In the genomic region with DNA sequence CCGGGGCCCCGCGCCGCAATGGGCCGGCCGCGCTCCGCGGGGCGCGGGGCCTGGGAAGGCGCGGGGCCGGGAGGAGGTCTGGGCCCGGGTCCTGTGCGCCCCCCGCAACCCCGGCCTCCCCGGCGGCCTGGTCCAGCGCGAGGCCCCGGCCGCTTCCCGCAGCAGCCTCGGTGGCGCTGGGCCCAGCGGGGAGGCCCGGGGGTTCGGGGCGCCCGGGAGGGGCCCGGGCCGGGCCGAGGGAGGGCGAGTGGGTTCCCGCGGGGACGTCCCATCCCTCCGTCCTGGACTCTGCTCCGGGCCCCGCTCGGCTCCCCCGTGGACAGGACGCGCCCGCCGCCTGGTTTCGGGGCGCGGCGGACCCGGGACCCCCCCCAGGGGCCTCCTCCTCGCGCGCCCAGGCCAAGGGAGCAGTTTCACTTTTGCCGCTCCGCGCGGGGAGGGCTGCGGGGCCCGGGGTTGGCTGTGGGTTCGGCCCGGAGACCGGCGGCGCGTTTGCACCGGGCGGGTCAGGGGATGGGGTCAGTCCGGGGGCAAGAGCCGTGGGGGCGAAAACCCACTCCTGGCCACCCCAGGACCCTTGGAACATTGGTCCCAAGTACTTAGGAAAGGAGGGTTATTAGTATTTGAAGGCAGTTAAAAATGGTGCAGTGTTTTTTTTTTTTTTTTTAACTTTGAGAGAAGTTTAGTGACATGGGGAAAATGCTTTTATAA, we compare ENCODE assay signal across 1 cellular context.
TF ChIP-seq lines count a peak whose summit lies in the region.

No MANE protein-coding gene starts in this region.

TF ChIP-seq in K562, 482 proteins besides CTCF, POLR2A, EP300 and RAD21 (continued from another document):
- TF ChIP-seq, protein P1, sequence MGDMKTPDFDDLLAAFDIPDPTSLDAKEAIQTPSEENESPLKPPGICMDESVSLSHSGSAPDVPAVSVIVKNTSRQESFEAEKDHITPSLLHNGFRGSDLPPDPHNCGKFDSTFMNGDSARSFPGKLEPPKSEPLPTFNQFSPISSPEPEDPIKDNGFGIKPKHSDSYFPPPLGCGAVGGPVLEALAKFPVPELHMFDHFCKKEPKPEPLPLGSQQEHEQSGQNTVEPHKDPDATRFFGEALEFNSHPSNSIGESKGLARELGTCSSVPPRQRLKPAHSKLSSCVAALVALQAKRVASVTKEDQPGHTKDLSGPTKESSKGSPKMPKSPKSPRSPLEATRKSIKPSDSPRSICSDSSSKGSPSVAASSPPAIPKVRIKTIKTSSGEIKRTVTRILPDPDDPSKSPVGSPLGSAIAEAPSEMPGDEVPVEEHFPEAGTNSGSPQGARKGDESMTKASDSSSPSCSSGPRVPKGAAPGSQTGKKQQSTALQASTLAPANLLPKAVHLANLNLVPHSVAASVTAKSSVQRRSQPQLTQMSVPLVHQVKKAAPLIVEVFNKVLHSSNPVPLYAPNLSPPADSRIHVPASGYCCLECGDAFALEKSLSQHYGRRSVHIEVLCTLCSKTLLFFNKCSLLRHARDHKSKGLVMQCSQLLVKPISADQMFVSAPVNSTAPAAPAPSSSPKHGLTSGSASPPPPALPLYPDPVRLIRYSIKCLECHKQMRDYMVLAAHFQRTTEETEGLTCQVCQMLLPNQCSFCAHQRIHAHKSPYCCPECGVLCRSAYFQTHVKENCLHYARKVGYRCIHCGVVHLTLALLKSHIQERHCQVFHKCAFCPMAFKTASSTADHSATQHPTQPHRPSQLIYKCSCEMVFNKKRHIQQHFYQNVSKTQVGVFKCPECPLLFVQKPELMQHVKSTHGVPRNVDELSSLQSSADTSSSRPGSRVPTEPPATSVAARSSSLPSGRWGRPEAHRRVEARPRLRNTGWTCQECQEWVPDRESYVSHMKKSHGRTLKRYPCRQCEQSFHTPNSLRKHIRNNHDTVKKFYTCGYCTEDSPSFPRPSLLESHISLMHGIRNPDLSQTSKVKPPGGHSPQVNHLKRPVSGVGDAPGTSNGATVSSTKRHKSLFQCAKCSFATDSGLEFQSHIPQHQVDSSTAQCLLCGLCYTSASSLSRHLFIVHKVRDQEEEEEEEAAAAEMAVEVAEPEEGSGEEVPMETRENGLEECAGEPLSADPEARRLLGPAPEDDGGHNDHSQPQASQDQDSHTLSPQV (IDR thresholded peaks at IDR 0.05) = peak; percentile 19; the same call in 1 of the 2 replicates
- TF ChIP-seq MLLT1 (IDR thresholded peaks at IDR 0.05) (peak; percentile 39 to 61; a peak in 1 of 4 replicates), TEAD1 (CRISPR knock-in tag; IDR thresholded peaks at IDR 0.05) (0 out of 4 replicates have a peak, but pooled peaks of 1 of the 2 experiments have one; percentile 16), RBBP5 (IDR thresholded peaks at IDR 0.05; ENCODE audit: borderline replicate concordance, insufficient read depth, low read length, poor library complexity, severe bottlenecking) (peak; percentile 93), YBX1 (IDR thresholded peaks at IDR 0.05) (no peak), ZKSCAN8 (CRISPR knock-in tag; IDR thresholded peaks at IDR 0.05) (0 out of 2 replicates have a peak, but pooled peaks have one; percentile 15), GATAD2B (IDR thresholded peaks at IDR 0.05; ENCODE audit: borderline replicate concordance) (peak; percentile 73), MTA3 (IDR thresholded peaks at IDR 0.05; ENCODE audit: borderline replicate concordance) (peak; percentile 49; the same call in 1 of the 2 replicates), CXXC5 (CRISPR knock-in tag; IDR thresholded peaks at IDR 0.05) (peak; percentile 48), RB1 (IDR thresholded peaks at IDR 0.05; ENCODE audit: low read depth) (0 out of 2 replicates have a peak, but pooled peaks have one; percentile 46), PRPF4 (IDR thresholded peaks at IDR 0.05; ENCODE audit: insufficient read depth, low read depth, low read length, poor library complexity, severe bottlenecking) (no peak), MAZ (CRISPR knock-in tag; conservative IDR thresholded peaks at IDR 0.05 in 1 of 2, IDR thresholded peaks at IDR 0.05 in 1 of 2) (peak; percentile 65 to 71), ZBTB1 (CRISPR knock-in tag; IDR thresholded peaks at IDR 0.05; ENCODE audit: borderline replicate concordance, low read depth) (no peak), SIN3A (IDR thresholded peaks at IDR 0.05; ENCODE audit: borderline replicate concordance in 2 of 2, control insufficient read depth in 1 of 2, low read depth in 2 of 2, low read length in 2 of 2) (peak in 1 of 2 experiments; percentile 16; a peak in 1 of 4 replicates), POLR2G (IDR thresholded peaks at IDR 0.05; ENCODE audit: low read depth, low read length) (peak; percentile 81), ZBTB11 (CRISPR knock-in tag; IDR thresholded peaks at IDR 0.05) (peak in 1 of 3 experiments; percentile 19; a peak in 2 of 6 replicates), ERF (CRISPR knock-in tag; IDR thresholded peaks at IDR 0.05) (0 out of 2 replicates have a peak, but pooled peaks have one; percentile 18), CTBP1 (IDR thresholded peaks at IDR 0.05; ENCODE audit: borderline replicate concordance) (peak; percentile 28; the same call in 1 of the 2 replicates), ZNF175 (CRISPR knock-in tag; IDR thresholded peaks at IDR 0.05; ENCODE audit: low read depth) (no peak), KDM2B (CRISPR knock-in tag; IDR thresholded peaks at IDR 0.05) (peak; percentile 63; the same call in 1 of the 2 replicates), L3MBTL2 (IDR thresholded peaks at IDR 0.05) (peak; percentile 44; the same call in 1 of the 2 replicates)
- TF ChIP-seq, protein P2, sequence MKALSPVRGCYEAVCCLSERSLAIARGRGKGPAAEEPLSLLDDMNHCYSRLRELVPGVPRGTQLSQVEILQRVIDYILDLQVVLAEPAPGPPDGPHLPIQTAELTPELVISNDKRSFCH (CRISPR knock-in tag; IDR thresholded peaks at IDR 0.05) = no peak
- TF ChIP-seq, protein P2 (tag; IDR thresholded peaks at IDR 0.05) = 0 out of 2 replicates have a peak, but pooled peaks have one; percentile 23
- TF ChIP-seq, protein P3, sequence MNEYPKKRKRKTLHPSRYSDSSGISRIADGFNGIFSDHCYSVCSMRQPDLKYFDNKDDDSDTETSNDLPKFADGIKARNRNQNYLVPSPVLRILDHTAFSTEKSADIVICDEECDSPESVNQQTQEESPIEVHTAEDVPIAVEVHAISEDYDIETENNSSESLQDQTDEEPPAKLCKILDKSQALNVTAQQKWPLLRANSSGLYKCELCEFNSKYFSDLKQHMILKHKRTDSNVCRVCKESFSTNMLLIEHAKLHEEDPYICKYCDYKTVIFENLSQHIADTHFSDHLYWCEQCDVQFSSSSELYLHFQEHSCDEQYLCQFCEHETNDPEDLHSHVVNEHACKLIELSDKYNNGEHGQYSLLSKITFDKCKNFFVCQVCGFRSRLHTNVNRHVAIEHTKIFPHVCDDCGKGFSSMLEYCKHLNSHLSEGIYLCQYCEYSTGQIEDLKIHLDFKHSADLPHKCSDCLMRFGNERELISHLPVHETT (CRISPR knock-in tag; conservative IDR thresholded peaks at IDR 0.05 in 1 of 2, IDR thresholded peaks at IDR 0.05 in 1 of 2) = 0 out of 4 replicates have a peak, but pooled peaks of 1 of the 2 experiments have one; percentile 26
- TF ChIP-seq, protein P4, sequence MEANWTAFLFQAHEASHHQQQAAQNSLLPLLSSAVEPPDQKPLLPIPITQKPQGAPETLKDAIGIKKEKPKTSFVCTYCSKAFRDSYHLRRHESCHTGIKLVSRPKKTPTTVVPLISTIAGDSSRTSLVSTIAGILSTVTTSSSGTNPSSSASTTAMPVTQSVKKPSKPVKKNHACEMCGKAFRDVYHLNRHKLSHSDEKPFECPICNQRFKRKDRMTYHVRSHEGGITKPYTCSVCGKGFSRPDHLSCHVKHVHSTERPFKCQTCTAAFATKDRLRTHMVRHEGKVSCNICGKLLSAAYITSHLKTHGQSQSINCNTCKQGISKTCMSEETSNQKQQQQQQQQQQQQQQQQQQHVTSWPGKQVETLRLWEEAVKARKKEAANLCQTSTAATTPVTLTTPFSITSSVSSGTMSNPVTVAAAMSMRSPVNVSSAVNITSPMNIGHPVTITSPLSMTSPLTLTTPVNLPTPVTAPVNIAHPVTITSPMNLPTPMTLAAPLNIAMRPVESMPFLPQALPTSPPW (CRISPR knock-in tag; IDR thresholded peaks at IDR 0.05) = peak; percentile 2
- TF ChIP-seq, protein P5, sequence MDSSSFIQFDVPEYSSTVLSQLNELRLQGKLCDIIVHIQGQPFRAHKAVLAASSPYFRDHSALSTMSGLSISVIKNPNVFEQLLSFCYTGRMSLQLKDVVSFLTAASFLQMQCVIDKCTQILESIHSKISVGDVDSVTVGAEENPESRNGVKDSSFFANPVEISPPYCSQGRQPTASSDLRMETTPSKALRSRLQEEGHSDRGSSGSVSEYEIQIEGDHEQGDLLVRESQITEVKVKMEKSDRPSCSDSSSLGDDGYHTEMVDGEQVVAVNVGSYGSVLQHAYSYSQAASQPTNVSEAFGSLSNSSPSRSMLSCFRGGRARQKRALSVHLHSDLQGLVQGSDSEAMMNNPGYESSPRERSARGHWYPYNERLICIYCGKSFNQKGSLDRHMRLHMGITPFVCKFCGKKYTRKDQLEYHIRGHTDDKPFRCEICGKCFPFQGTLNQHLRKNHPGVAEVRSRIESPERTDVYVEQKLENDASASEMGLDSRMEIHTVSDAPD (CRISPR knock-in tag; IDR thresholded peaks at IDR 0.05) = no peak
TF ChIP-seq in K562: peak in this region for 48.
